Comparison of ENCODE assay signal across 8 cellular contexts in genomic region chr4:1899149-1900086, GRCh38. TPM values are rescaled to one million over a fixed set of nuclear protein-coding genes. Genes with fewer than 3 reads are reported as not detected.
DNase-seq lines count a peak whose midpoint lies in the region; ATAC-seq and TF ChIP-seq lines count a peak whose summit lies in the region.

No MANE protein-coding gene starts in this region.

- peak; percentile 46 for DNase-seq in Caki2 (ENCODE audit: low read depth)
- peak; percentile 44 for DNase-seq in RKO (ENCODE audit: low spot score)
- DNase-seq in activated T-helper 1 cell treated with anti-CD3 and anti-CD28 coated beads, Interleukin-2, amount 50 U/mL, for 16 hours (ENCODE audit: low read depth in 1 of 2, low spot score in 1 of 2), result peak; percentile 41 to 49
- peak; percentile 87 for DNase-seq in fibroblast of the aortic adventitia (ENCODE audit: low read depth)
- DNase-seq in nucleus accumbens (lab: John Stamatoyannopoulos, UW), result peak in 52 of 56 donors; percentile 7 to 78 (median 38)
- peak; percentile 87 for DNase-seq in superior temporal gyrus (ENCODE audit: extremely low spot score)

- no peak overlapping the region for H3K9ac ChIP-seq in KMS-11

- H3K4me3 ChIP-seq in KMS-11 (IDR thresholded peaks at IDR 0.05; ENCODE audit: insufficient read depth, low read depth, low read length) (no peak overlapping the region), fibroblast of the aortic adventitia (ENCODE audit: low read depth, low read length) (no peak overlapping the region)

- H3K4me2 ChIP-seq in KMS-11, result peak overlapping the region; percentile 26; the same call in 1 of the 2 replicates

- TF ChIP-seq CTCF in KMS-11 (conservative IDR thresholded peaks at IDR 0.05; ENCODE audit: low read depth, low read length), result peak; percentile 85
- peak; percentile 76 for TF ChIP-seq CTCF in fibroblast of the aortic adventitia (IDR thresholded peaks at IDR 0.05; ENCODE audit: insufficient read depth, low read length)

- H3K27ac ChIP-seq in KMS-11, result peak overlapping the region; percentile 30; the same call in 1 of the 2 replicates

- in situ Hi-C loops in Caki2 (cut with HindIII; ENCODE audit: low pct_unique_long_range_greater_than_20kb, low sequenced_read_pairs), result no loop called here

- ATAC-seq in GM21528 (IDR thresholded peaks at IDR 0.05; ENCODE audit: low FRiP score, unreplicated experiment), result peak; percentile 69

- H3K79me2 ChIP-seq in KMS-11 (ENCODE audit: insufficient read depth, low read depth), result peaks cover 99% of the 10 kb centered on the region

- H3K36me3 ChIP-seq in KMS-11 (ENCODE audit: insufficient read depth), result 0 out of 2 replicates have a peak, but pooled peaks cover 2% of the 10 kb centered on the region

- H3K27me3 ChIP-seq in KMS-11 (ENCODE audit: insufficient read depth, low read depth), result no peaks in the 10 kb centered on the region

- peaks cover 89% of the 10 kb centered on the region for H3K4me1 ChIP-seq in KMS-11 (ENCODE audit: low read depth, poor library complexity, severe bottlenecking)

- no peak overlapping the region for H2AFZ ChIP-seq in KMS-11 (ENCODE audit: low read depth)

- H4K20me1 ChIP-seq in KMS-11 (ENCODE audit: insufficient read depth), result peaks cover 68% of the 10 kb centered on the region

RNA-seq across cellular contexts. Expression of gene NSD2, which starts 28.2 kb away (rescaled TPM):
- 54.8 and 67.7 TPM in 2 replicates for total RNA-seq in Caki2 (2014; rRNA removed; shearing (Covaris generic); ENCODE audit: low replicate concordance)
- 50.3 and 84.7 TPM in 2 replicates for total RNA-seq in fibroblast of the aortic adventitia (ENCODE audit: low replicate concordance)

RNA-seq across cellular contexts. Expression of gene LETM1, which starts 43.5 kb away (rescaled TPM):
- 28.1 and 31.9 TPM in 2 replicates for total RNA-seq in Caki2 (2014; rRNA removed; shearing (Covaris generic); ENCODE audit: low replicate concordance)
- 51.1 and 51.7 TPM in 2 replicates for total RNA-seq in fibroblast of the aortic adventitia (ENCODE audit: low replicate concordance)
